Comparison of ENCODE assay signal across 17 cellular contexts in the genomic region with DNA sequence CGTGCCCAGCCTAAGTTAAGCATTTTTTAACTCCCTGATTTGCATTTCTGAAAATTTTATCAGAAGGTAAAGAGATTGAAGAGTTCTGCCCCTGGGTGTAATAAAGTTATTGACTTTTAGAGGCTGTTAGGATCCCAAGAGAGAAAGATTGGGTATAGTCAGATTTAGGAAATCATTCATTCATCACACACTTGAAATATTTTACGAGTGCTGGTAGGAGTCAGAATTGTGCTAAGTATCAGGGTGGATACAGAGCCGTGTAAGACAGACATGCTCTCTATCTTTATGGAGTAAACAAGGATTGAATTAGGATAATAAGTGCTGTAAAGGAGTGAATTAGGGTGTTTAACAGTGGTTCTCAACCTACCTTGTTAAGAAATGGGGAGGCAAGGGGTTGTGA. TPM values are rescaled to one million over a fixed set of nuclear protein-coding genes. Genes with fewer than 3 reads are reported as not detected.
DNase-seq lines count a peak whose midpoint lies in the region; ATAC-seq and TF ChIP-seq lines count a peak whose summit lies in the region.
"Had no signal": no experiment of that assay in that cellular context is flagged by ENCODE, and none has a peak within 500 bp of the region (broad histone marks: within the 10 kb centered on the region; RNA-seq: fewer than 3 reads in every experiment).

No MANE protein-coding gene starts in this region.

- DNase-seq in activated T-cell treated with anti-CD3 and anti-CD28 coated beads, Interleukin-2, amount 50 U/mL, for 24 hours = no peak
- DNase-seq in activated T-cell treated with anti-CD3 and anti-CD28 coated beads, Interleukin-2, amount 50 U/mL, for 48 hours = no peak
- DNase-seq in CD4-positive, alpha-beta T cell = no peak
- no peak for DNase-seq in mesendoderm
- no peak for DNase-seq in kidney glomerular epithelial cell (lab: John Stamatoyannopoulos, UW)
- DNase-seq: 8988T, AML-193, DMS153, DMS79 treated with DMSO at 0.1 percent for 48 hours, EL, H9 had no signal

- H3K4me2 ChIP-seq in Loucy (ENCODE audit: low read depth, low read length, poor library complexity, severe bottlenecking) (peak overlapping the region; percentile 5), mesendoderm (ENCODE audit: low read length) (no peak overlapping the region)
- H3K4me2 ChIP-seq: BLaER1, GM23338 had no signal

- H3K9ac ChIP-seq in Loucy (ENCODE audit: low read depth, low read length, poor library complexity, severe bottlenecking) (no peak overlapping the region), mesendoderm (ENCODE audit: low read length) (no peak overlapping the region)
- H3K9ac ChIP-seq: BLaER1 had no signal

- H2AK5ac ChIP-seq in mesendoderm (ENCODE audit: low read length) = no peak overlapping the region

- no peak for ATAC-seq in CD4-positive, alpha-beta T cell (ENCODE audit: poor library complexity)
- ATAC-seq in HG03108 (IDR thresholded peaks at IDR 0.05; ENCODE audit: unreplicated experiment) = no peak
- ATAC-seq: GM23338 had no signal

- H3K9me3 ChIP-seq in CD4-positive, alpha-beta T cell (ENCODE audit: control insufficient read depth, low read length) = no peaks in the 10 kb centered on the region
- no peaks in the 10 kb centered on the region for H3K9me3 ChIP-seq in Loucy (ENCODE audit: insufficient read depth, low read depth, low read length)
- H3K9me3 ChIP-seq: BLaER1 had no signal

- H3K4me3 ChIP-seq in Loucy (ENCODE audit: low read length, poor library complexity, severe bottlenecking) = no peak overlapping the region
- H3K4me3 ChIP-seq in mesendoderm (ENCODE audit: low read length) = no peak overlapping the region
- H3K4me3 ChIP-seq: BLaER1, GM23338 had no signal

- H3K18ac ChIP-seq in mesendoderm (ENCODE audit: low read length) = no peak overlapping the region

- no peaks in the 10 kb centered on the region for H3K27me3 Mint-ChIP-seq in activated T-cell treated with anti-CD3 and anti-CD28 coated beads, Interleukin-2, amount 50 U/mL, for 24 hours
- H3K27me3 Mint-ChIP-seq in CD4-positive, alpha-beta T cell = no peaks in the 10 kb centered on the region
- H3K27me3 Mint-ChIP-seq in nephron (ENCODE audit: low read depth) = no peaks in the 10 kb centered on the region

- H3K9me2 ChIP-seq in Loucy (replicated peaks; ENCODE audit: low read depth, low read length) = no peaks in the 10 kb centered on the region

- intact Hi-C loops in CD4-positive, alpha-beta T cell (cut with DNase I, micrococcal nuclease) = no loop called here

- no peak overlapping the region for H3K23ac ChIP-seq in mesendoderm (ENCODE audit: low read length)

- no peak overlapping the region for H2BK15ac ChIP-seq in mesendoderm (replicated peaks; ENCODE audit: low read depth)

- H4K5ac ChIP-seq in mesendoderm (ENCODE audit: low read length) = no peak overlapping the region

- H3F3A ChIP-seq in Loucy (ENCODE audit: low read depth) = no peaks in the 10 kb centered on the region

- H3K4me3 Mint-ChIP-seq in activated T-cell treated with anti-CD3 and anti-CD28 coated beads, Interleukin-2, amount 50 U/mL, for 24 hours = no peak overlapping the region
- H3K4me3 Mint-ChIP-seq in CD4-positive, alpha-beta T cell = no peak overlapping the region
- peak overlapping the region; percentile 26 to 63 (median 52) for H3K4me3 Mint-ChIP-seq in nephron
- H3K4me3 Mint-ChIP-seq: GM23338, H9 had no signal

- H2BK120ac ChIP-seq in mesendoderm (ENCODE audit: low read depth, low read length) = no peak overlapping the region

- peak overlapping the region; percentile 2 for H3K27ac Mint-ChIP-seq in activated T-cell treated with anti-CD3 and anti-CD28 coated beads, Interleukin-2, amount 50 U/mL, for 24 hours
- H3K27ac Mint-ChIP-seq in CD4-positive, alpha-beta T cell = peak overlapping the region; percentile 0
- H3K27ac Mint-ChIP-seq in nephron = no peak overlapping the region
- H3K27ac Mint-ChIP-seq: GM23338, H9 had no signal

- peaks cover 47% of the 10 kb centered on the region for H3K36me3 Mint-ChIP-seq in activated T-cell treated with anti-CD3 and anti-CD28 coated beads, Interleukin-2, amount 50 U/mL, for 24 hours (ENCODE audit: low read depth)
- H3K36me3 Mint-ChIP-seq in CD4-positive, alpha-beta T cell (ENCODE audit: low read depth) = peaks cover 55% of the 10 kb centered on the region
- H3K36me3 Mint-ChIP-seq in nephron (ENCODE audit: low read depth) = peaks cover 9% of the 10 kb centered on the region

- H3K4me1 ChIP-seq in Loucy (ENCODE audit: insufficient read depth, low read length, poor library complexity, severe bottlenecking) = peaks cover 23% of the 10 kb centered on the region
- H3K4me1 ChIP-seq in mesendoderm (ENCODE audit: control insufficient read depth, low read depth, low read length) = peaks cover 10% of the 10 kb centered on the region

- WGBS in mesendoderm (ENCODE audit: extremely low coverage, insufficient coverage, low lambda C conversion rate) = no CpG with 5 or more reads among the region's 3 CpGs

- peaks cover 46% of the 10 kb centered on the region for H3K4me1 Mint-ChIP-seq in activated T-cell treated with anti-CD3 and anti-CD28 coated beads, Interleukin-2, amount 50 U/mL, for 24 hours (ENCODE audit: low read depth)
- peaks cover 54% of the 10 kb centered on the region for H3K4me1 Mint-ChIP-seq in CD4-positive, alpha-beta T cell (ENCODE audit: low read depth)
- peaks cover 27% of the 10 kb centered on the region for H3K4me1 Mint-ChIP-seq in nephron

- H3K36me3 ChIP-seq in Loucy (ENCODE audit: insufficient read depth, low read length) = no peaks in the 10 kb centered on the region
- H3K36me3 ChIP-seq in mesendoderm (ENCODE audit: control insufficient read depth, insufficient read depth, low read length) = no peaks in the 10 kb centered on the region

- no peak overlapping the region for H2BK5ac ChIP-seq in mesendoderm (ENCODE audit: low read length)

- H3K27ac ChIP-seq in CD4-positive, alpha-beta T cell (ENCODE audit: low read depth, low read length) = no peak overlapping the region
- no peak overlapping the region for H3K27ac ChIP-seq in mesendoderm (ENCODE audit: low read depth, low read length)
- H3K27ac ChIP-seq: BLaER1, HL-60 had no signal

- H3K27me3 ChIP-seq in CD4-positive, alpha-beta T cell (ENCODE audit: control insufficient read depth, insufficient read depth, low read length) = no peaks in the 10 kb centered on the region
- no peaks in the 10 kb centered on the region for H3K27me3 ChIP-seq in Loucy (ENCODE audit: insufficient read depth, low read length, poor library complexity, severe bottlenecking)
- no peaks in the 10 kb centered on the region for H3K27me3 ChIP-seq in mesendoderm (ENCODE audit: insufficient read depth, low read length, poor library complexity)
- H3K27me3 ChIP-seq: BLaER1 had no signal

- H3K4ac ChIP-seq in mesendoderm (ENCODE audit: low read depth, low read length) = no peak overlapping the region

- TF ChIP-seq CTCF in CD4-positive, alpha-beta T cell (IDR thresholded peaks at IDR 0.05) = no peak
- TF ChIP-seq CTCF in Loucy (conservative IDR thresholded peaks at IDR 0.05; ENCODE audit: low read length) (no peak), nephron (IDR thresholded peaks at IDR 0.05; ENCODE audit: unreplicated experiment in 3 of 3) (no peak)

- peaks cover 10% of the 10 kb centered on the region for H4K20me1 ChIP-seq in Loucy (ENCODE audit: insufficient read depth, low read length, poor library complexity, severe bottlenecking)

- no peak overlapping the region for H2AFZ ChIP-seq in Loucy (ENCODE audit: low read length)
- H2AFZ ChIP-seq: GM23338 had no signal

- H3K56ac ChIP-seq in mesendoderm (ENCODE audit: low read length) = no peak overlapping the region

- CTCF ChIA-PET in CD4-positive, alpha-beta T cell (lab: Charles Lee) = interaction anchor here (0.6 to 1.0 kb wide), 2 partner anchors 23 to 34 kb away, joined by 3 to 4 read pairs; no protein-coding TSS in a partner anchor

- H3K9me3 Mint-ChIP-seq in activated T-cell treated with anti-CD3 and anti-CD28 coated beads, Interleukin-2, amount 50 U/mL, for 24 hours = no peaks in the 10 kb centered on the region
- H3K9me3 Mint-ChIP-seq in CD4-positive, alpha-beta T cell = no peaks in the 10 kb centered on the region
- H3K9me3 Mint-ChIP-seq in nephron = no peaks in the 10 kb centered on the region
- H3K9me3 Mint-ChIP-seq: GM23338, H9 had no signal

- POLR2A ChIA-PET in CD4-positive, alpha-beta T cell (lab: Charles Lee) = no interaction called here

- H3K79me2 ChIP-seq in Loucy (ENCODE audit: insufficient read depth, low read length) (peaks cover 35% of the 10 kb centered on the region), mesendoderm (ENCODE audit: control insufficient read depth, insufficient read depth, low read length) (peaks cover 12% of the 10 kb centered on the region)

- H3K79me1 ChIP-seq in mesendoderm (ENCODE audit: low read length) = peaks cover 17% of the 10 kb centered on the region

- H4K8ac ChIP-seq in mesendoderm (ENCODE audit: low read depth, low read length) = no peak overlapping the region

RNA-seq across cellular contexts. Expression of a gene that starts 3.0 kb away (rescaled TPM):
- 10 to 100 TPM; 69.7 to 72.5 TPM for total RNA-seq in CD4-positive, alpha-beta T cell
- polyA plus RNA-seq in mesendoderm (2013, experiment 1 of 2) = 3.5 TPM
- 3.4 TPM for polyA plus RNA-seq in mesendoderm (2013, experiment 2 of 2)

RNA-seq across cellular contexts. Expression of a gene that starts 3.1 kb away (rescaled TPM):
- 10 to 100 TPM; 14.8 to 17.6 TPM for total RNA-seq in CD4-positive, alpha-beta T cell
- polyA plus RNA-seq in mesendoderm (2013, experiment 1 of 2) = 19.4 TPM
- 18.7 TPM for polyA plus RNA-seq in mesendoderm (2013, experiment 2 of 2)

RNA-seq across cellular contexts. Expression of a gene that starts 24.9 kb away (rescaled TPM):
- 10 to 100 TPM; 28.7 to 31.2 TPM for total RNA-seq in CD4-positive, alpha-beta T cell
- polyA plus RNA-seq in mesendoderm (2013, experiment 1 of 2) = 37.0 TPM
- polyA plus RNA-seq in mesendoderm (2013, experiment 2 of 2) = 37.2 TPM

RNA-seq across cellular contexts. Expression of a gene that starts 33.9 kb away (rescaled TPM):
- total RNA-seq in CD4-positive, alpha-beta T cell = 1 to 10 TPM; 1.1 to 1.8 TPM
- 156 TPM for polyA plus RNA-seq in mesendoderm (2013, experiment 1 of 2)
- 154 TPM for polyA plus RNA-seq in mesendoderm (2013, experiment 2 of 2)

RNA-seq across cellular contexts. Expression of a gene that starts 55.1 kb away (rescaled TPM):
- not detected for total RNA-seq in CD4-positive, alpha-beta T cell
- polyA plus RNA-seq in mesendoderm (2013, experiment 1 of 2) = 0.07 TPM
- 0.07 TPM for polyA plus RNA-seq in mesendoderm (2013, experiment 2 of 2)
- total RNA-seq: GM23338, H9 had no signal
- polyA plus RNA-seq: GM23338 had no signal

Comparison
In these comparisons a context has a peak if more than half of its experiments do, and no peak if none do; other contexts are left out.
1. H3K27ac Mint-ChIP-seq: peak in activated T-cell treated with anti-CD3 and anti-CD28 coated beads, Interleukin-2, amount 50 U/mL, for 24 hours (single experiment) and CD4-positive, alpha-beta T cell (single experiment); none in nephron (0 of 3).
2. H3K4me3 Mint-ChIP-seq: peak in nephron (3 of 3); none in activated T-cell treated with anti-CD3 and anti-CD28 coated beads, Interleukin-2, amount 50 U/mL, for 24 hours (single experiment) and CD4-positive, alpha-beta T cell (single experiment).